20 cellular contexts compared by ENCODE assay signal in the genomic region with DNA sequence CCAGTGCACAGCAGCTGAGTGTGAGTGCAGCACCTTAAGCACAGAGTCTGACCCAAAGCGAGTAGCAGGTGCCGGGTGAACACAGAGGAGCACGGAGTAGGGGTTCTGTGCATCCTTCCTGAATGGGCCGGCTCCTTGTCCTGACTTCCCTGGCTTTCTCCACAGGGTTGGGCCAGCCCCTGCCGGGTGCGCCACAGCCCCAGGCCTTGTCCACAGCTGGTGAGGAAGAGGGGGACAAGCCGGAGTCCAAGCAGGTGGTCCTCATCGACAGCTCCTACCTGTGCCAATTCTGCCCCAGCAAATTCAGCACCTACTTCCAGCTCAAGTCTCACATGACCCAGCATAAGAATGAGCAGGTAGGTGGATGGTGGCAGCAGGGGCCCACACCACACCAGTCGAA. TPM values are rescaled to one million over a fixed set of nuclear protein-coding genes. Genes with fewer than 3 reads are reported as not detected.
DNase-seq lines count a peak whose midpoint lies in the region; ATAC-seq, FAIRE-seq and TF ChIP-seq lines count a peak whose summit lies in the region.
"Had no signal": no experiment of that assay in that cellular context is flagged by ENCODE, and none has a peak within 500 bp of the region (broad histone marks: within the 10 kb centered on the region; RNA-seq: fewer than 3 reads in every experiment).

No MANE protein-coding gene starts in this region.

- FAIRE-seq in HepG2 (lab: Jason Lieb, UNC): no peak
- FAIRE-seq: A549, D721Med, G401.6, GM12891 had no signal

- ATAC-seq in HepG2 (peak; percentile 32; the same call in 2 of the 3 replicates), right lobe of liver (no peak)
- no peak for ATAC-seq in stimulated activated naive CD8-positive, alpha-beta T cell treated with anti-CD3 and anti-CD28 coated beads, Interleukin-15, amount 100 ng/mL, for 72 hours
- ATAC-seq: A549; CD8-positive, alpha-beta T cell had no signal

- POLR2A ChIA-PET in HepG2 (lab: Yijun Ruan, JAX): no interaction called here

- TF ChIP-seq CTCF in HepG2 (CRISPR knock-in tag; IDR thresholded peaks at IDR 0.05): no peak
- TF ChIP-seq CTCF in right lobe of liver (IDR thresholded peaks at IDR 0.05): no peak

- no peak overlapping the region for H3K9ac ChIP-seq in HepG2 (ENCODE audit: insufficient read depth, low read depth, low read length)
- H3K9ac ChIP-seq: BLaER1 treated with 17β-estradiol and CSF1 and Interleukin-3, amounts not matched to agents 10 nM and 100 nM had no signal

- no peaks in the 10 kb centered on the region for H3K27me3 ChIP-seq in HepG2 (ENCODE audit: control insufficient read depth in 1 of 2, insufficient read depth in 2 of 2, low read length in 2 of 2)
- no peaks in the 10 kb centered on the region for H3K27me3 ChIP-seq in right lobe of liver
- H3K27me3 ChIP-seq: BLaER1 treated with 17β-estradiol and CSF1 and Interleukin-3, amounts not matched to agents 10 nM and 100 nM had no signal

- no peak overlapping the region for H3K4me3 Mint-ChIP-seq in stimulated activated naive CD8-positive, alpha-beta T cell treated with anti-CD3 and anti-CD28 coated beads, Interleukin-15, Interleukin-2, amounts not matched to agents 100 ng/mL and 50 ng/mL, for 24 hours
- no peak overlapping the region for H3K4me3 Mint-ChIP-seq in stimulated activated naive CD8-positive, alpha-beta T cell treated with anti-CD3 and anti-CD28 coated beads, Interleukin-15, amount 100 ng/mL, for 72 hours
- H3K4me3 Mint-ChIP-seq: B cell; CD4-positive, alpha-beta T cell; CD8-positive, alpha-beta T cell had no signal

- peaks cover 33% of the 10 kb centered on the region for H3K36me3 Mint-ChIP-seq in stimulated activated naive CD8-positive, alpha-beta T cell treated with anti-CD3 and anti-CD28 coated beads, Interleukin-15, Interleukin-2, amounts not matched to agents 100 ng/mL and 50 ng/mL, for 24 hours (ENCODE audit: low read depth)

- H3K4me1 ChIP-seq in HepG2 (ENCODE audit: insufficient read depth, low read length): no peaks in the 10 kb centered on the region
- no peaks in the 10 kb centered on the region for H3K4me1 ChIP-seq in right lobe of liver
- H3K4me1 ChIP-seq: A549; BLaER1 treated with 17β-estradiol and CSF1 and Interleukin-3, amounts not matched to agents 10 nM and 100 nM; Caco-2 had no signal

- H3K27ac Mint-ChIP-seq in stimulated activated naive CD8-positive, alpha-beta T cell treated with anti-CD3 and anti-CD28 coated beads, Interleukin-15, Interleukin-2, amounts not matched to agents 100 ng/mL and 50 ng/mL, for 24 hours: peak overlapping the region; percentile 26
- no peak overlapping the region for H3K27ac Mint-ChIP-seq in stimulated activated naive CD8-positive, alpha-beta T cell treated with anti-CD3 and anti-CD28 coated beads, Interleukin-15, amount 100 ng/mL, for 72 hours
- H3K27ac Mint-ChIP-seq: B cell; CD4-positive, alpha-beta T cell; CD8-positive, alpha-beta T cell had no signal

- TF ChIP-seq EP300 in HepG2 (IDR thresholded peaks at IDR 0.05; ENCODE audit: low read depth in 2 of 2, low read length in 2 of 2): no peak
- no peak for TF ChIP-seq EP300 in HepG2 (CRISPR knock-in tag; IDR thresholded peaks at IDR 0.05; ENCODE audit: borderline replicate concordance)

- no peak overlapping the region for H3K27ac ChIP-seq in HepG2 (ENCODE audit: extremely low read length, insufficient read depth, low read length)
- no peak overlapping the region for H3K27ac ChIP-seq in right lobe of liver
- H3K27ac ChIP-seq: 22Rv1; A549; BLaER1 treated with 17β-estradiol and CSF1 and Interleukin-3, amounts not matched to agents 10 nM and 100 nM; C4-2B had no signal

- H2AFZ ChIP-seq in HepG2 (ENCODE audit: low read length): no peak overlapping the region

- H3K9me3 ChIP-seq in HepG2 (ENCODE audit: low read length) (no peaks in the 10 kb centered on the region), right lobe of liver (no peaks in the 10 kb centered on the region)
- H3K9me3 ChIP-seq: A549; BLaER1 treated with 17β-estradiol and CSF1 and Interleukin-3, amounts not matched to agents 10 nM and 100 nM had no signal

- no peak for DNase-seq in HepG2 (ENCODE audit: low spot score)
- no peak for DNase-seq in right lobe of liver
- DNase-seq in stimulated activated naive CD8-positive, alpha-beta T cell treated with anti-CD3 and anti-CD28 coated beads, Interleukin-15, amount 100 ng/mL, for 72 hours: no peak
- DNase-seq in GM19238 (ENCODE audit: insufficient read length, low spot score): no peak
- DNase-seq: AML-193; Caco-2; Calu3; CD4-positive, alpha-beta T cell; CD8-positive, alpha-beta T cell; DMS79 treated with DMSO at 0.1 percent for 48 hours; GF-D8 had no signal

- in situ Hi-C loops in HepG2 (cut with HindIII; ENCODE audit: extremely low pct_ligation_motif_present, low pct_unique_long_range_greater_than_20kb): no loop called here

- 0 out of 5 replicates have a peak, but pooled peaks cover 0 to 3% of the 10 kb centered on the region in 2 experiments for H3K36me3 ChIP-seq in HepG2 (replicated peaks in 1 of 2; ENCODE audit: control insufficient read depth in 1 of 2, insufficient read depth in 2 of 2, low read length in 2 of 2)
- H3K36me3 ChIP-seq in right lobe of liver: no peaks in the 10 kb centered on the region

- intact Hi-C loops in HepG2 (cut with micrococcal nuclease; ENCODE audit: unreplicated experiment) (no loop called here), right lobe of liver (cut with DNase I) (no loop called here)

- CTCF ChIA-PET in HepG2 (lab: Yijun Ruan, JAX; ENCODE audit: low intra/inter-chr PET ratio, low total read pairs): no interaction called here

- TF ChIP-seq POLR2A in HepG2 (IDR thresholded peaks at IDR 0.05; ENCODE audit: insufficient read depth in 1 of 2, low read depth in 2 of 2, low read length in 2 of 2) (no peak), right lobe of liver (IDR thresholded peaks at IDR 0.05) (no peak)

- no TSS peak for BruUV-seq in HepG2 (replicated peaks; lab: Mats Ljungman, UMichigan)

- H3K4me3 ChIP-seq in HepG2 (replicated peaks in 1 of 3; ENCODE audit: insufficient read depth in 1 of 3, low read depth in 2 of 3, low read length in 3 of 3) (no peak overlapping the region), right lobe of liver (no peak overlapping the region)
- H3K4me3 ChIP-seq: A549; BLaER1 treated with 17β-estradiol and CSF1 and Interleukin-3, amounts not matched to agents 10 nM and 100 nM had no signal

- no peak overlapping the region for H3K4me2 ChIP-seq in HepG2 (ENCODE audit: low read depth, low read length)
- H3K4me2 ChIP-seq: A549; BLaER1 treated with 17β-estradiol and CSF1 and Interleukin-3, amounts not matched to agents 10 nM and 100 nM had no signal

- no peak for TF ChIP-seq RAD21 in HepG2 (CRISPR knock-in tag; IDR thresholded peaks at IDR 0.05)

- H3K79me2 ChIP-seq in HepG2 (ENCODE audit: insufficient read depth, low read length): no peaks in the 10 kb centered on the region

- no peaks in the 10 kb centered on the region for H4K20me1 ChIP-seq in HepG2 (ENCODE audit: insufficient read depth, low read length)

- no peaks in the 10 kb centered on the region for H3K9me3 Mint-ChIP-seq in stimulated activated naive CD8-positive, alpha-beta T cell treated with anti-CD3 and anti-CD28 coated beads, Interleukin-15, Interleukin-2, amounts not matched to agents 100 ng/mL and 50 ng/mL, for 24 hours
- H3K9me3 Mint-ChIP-seq in stimulated activated naive CD8-positive, alpha-beta T cell treated with anti-CD3 and anti-CD28 coated beads, Interleukin-15, amount 100 ng/mL, for 72 hours: no peaks in the 10 kb centered on the region
- H3K9me3 Mint-ChIP-seq: CD4-positive, alpha-beta T cell; CD8-positive, alpha-beta T cell had no signal

- H3K27me3 Mint-ChIP-seq in stimulated activated naive CD8-positive, alpha-beta T cell treated with anti-CD3 and anti-CD28 coated beads, Interleukin-15, Interleukin-2, amounts not matched to agents 100 ng/mL and 50 ng/mL, for 24 hours: no peaks in the 10 kb centered on the region
- H3K27me3 Mint-ChIP-seq in stimulated activated naive CD8-positive, alpha-beta T cell treated with anti-CD3 and anti-CD28 coated beads, Interleukin-15, amount 100 ng/mL, for 72 hours: no peaks in the 10 kb centered on the region
- H3K27me3 Mint-ChIP-seq: B cell; CD4-positive, alpha-beta T cell had no signal

- 94% methylated on average over 7 of the region's 9 CpGs for WGBS in HepG2 (ENCODE audit: low lambda C conversion rate)
- WGBS in right lobe of liver (ENCODE audit: insufficient coverage, low coverage, low lambda C conversion rate, missing lambda C conversion rate): 90% methylated on average over 2 of the region's 9 CpGs

- no peaks in the 10 kb centered on the region for H3K4me1 Mint-ChIP-seq in stimulated activated naive CD8-positive, alpha-beta T cell treated with anti-CD3 and anti-CD28 coated beads, Interleukin-15, Interleukin-2, amounts not matched to agents 100 ng/mL and 50 ng/mL, for 24 hours (ENCODE audit: low read depth)
- H3K4me1 Mint-ChIP-seq in stimulated activated naive CD8-positive, alpha-beta T cell treated with anti-CD3 and anti-CD28 coated beads, Interleukin-15, amount 100 ng/mL, for 72 hours: no peaks in the 10 kb centered on the region

RNA-seq across cellular contexts. Expression of a gene that starts 34.9 kb away (rescaled TPM):
- total RNA-seq in HepG2 (2016; rRNA removed; fragmentation: Illumina TruSeq; extraction: Trizol) (0.97 and 1.1 TPM in 2 replicates), right lobe of liver (1 to 10 TPM in 5 of 6 experiments, under 1 TPM in 1; 0.99 to 2.0 (median 1.6) TPM)
- 0.26 and 0.40 TPM in 2 replicates for total RNA-seq in HepG2 (2016; cell fraction: cytosol; rRNA removed; fragmentation: Illumina TruSeq; extraction: Trizol; ENCODE audit: low read depth)
- total RNA-seq in HepG2 (2016; cell fraction: insoluble cytoplasmic fraction; rRNA removed; fragmentation: Illumina TruSeq; extraction: Trizol): 0.85 and 1.00 TPM in 2 replicates
- 0.43 and 0.59 TPM in 2 replicates for total RNA-seq in HepG2 (2016; cell fraction: membrane; rRNA removed; fragmentation: Illumina TruSeq; extraction: Trizol)
- total RNA-seq in HepG2 (2016; cell fraction: nucleus; rRNA removed; fragmentation: Illumina TruSeq; extraction: Trizol): 1.3 and 1.4 TPM in 2 replicates
- 2.2 TPM in 2 replicates for polyA plus RNA-seq in HepG2 (2011; rRNA removed)
- polyA plus RNA-seq in HepG2 (2011; cell fraction: cytosol; rRNA removed): 0.87 and 0.94 TPM in 2 replicates
- polyA plus RNA-seq in HepG2 (2011; cell fraction: nucleus; rRNA removed): 5.0 and 6.3 TPM in 2 replicates
- polyA plus RNA-seq in HepG2 (2012): 0.99 and 1.6 TPM in 2 replicates
- polyA plus RNA-seq in HepG2 (2016; cell fraction: cytosol; fragmentation: Illumina TruSeq; extraction: Trizol; ENCODE audit: low read depth): 0.21 and 0.25 TPM in 2 replicates
- 1.0 and 1.3 TPM in 2 replicates for polyA plus RNA-seq in HepG2 (2016; cell fraction: insoluble cytoplasmic fraction; fragmentation: Illumina TruSeq; extraction: Trizol; ENCODE audit: low read depth)
- polyA plus RNA-seq in HepG2 (2016; cell fraction: membrane; fragmentation: Illumina TruSeq; extraction: Trizol; ENCODE audit: low read depth): 0.33 and 0.47 TPM in 2 replicates
- 4.5 and 5.6 TPM in 2 replicates for polyA plus RNA-seq in HepG2 (2016; cell fraction: nucleus; fragmentation: Illumina TruSeq; extraction: Trizol; ENCODE audit: insufficient read depth, low read depth)
- 3.5 and 6.0 TPM in 2 replicates for polyA minus RNA-seq in HepG2 (2011; rRNA and poly(A)+ RNA removed; ENCODE audit: low replicate concordance)
- polyA minus RNA-seq in HepG2 (2011; cell fraction: cytosol; rRNA and poly(A)+ RNA removed): 0.88 and 1.3 TPM in 2 replicates
- polyA minus RNA-seq in HepG2 (2011; cell fraction: nucleus; rRNA and poly(A)+ RNA removed): 2.2 and 2.3 TPM in 2 replicates

RNA-seq across cellular contexts. Expression of a gene that starts 44.5 kb away (rescaled TPM):
- 40.1 and 55.7 TPM in 2 replicates for total RNA-seq in HepG2 (2016; rRNA removed; fragmentation: Illumina TruSeq; extraction: Trizol)
- 21.5 and 22.5 TPM in 2 replicates for total RNA-seq in HepG2 (2016; cell fraction: cytosol; rRNA removed; fragmentation: Illumina TruSeq; extraction: Trizol; ENCODE audit: low read depth)
- 38.1 and 49.5 TPM in 2 replicates for total RNA-seq in HepG2 (2016; cell fraction: insoluble cytoplasmic fraction; rRNA removed; fragmentation: Illumina TruSeq; extraction: Trizol)
- total RNA-seq in HepG2 (2016; cell fraction: membrane; rRNA removed; fragmentation: Illumina TruSeq; extraction: Trizol): 48.4 and 51.3 TPM in 2 replicates
- total RNA-seq in HepG2 (2016; cell fraction: nucleus; rRNA removed; fragmentation: Illumina TruSeq; extraction: Trizol): 20.3 and 20.7 TPM in 2 replicates
- 45.6 and 53.3 TPM in 2 replicates for polyA plus RNA-seq in HepG2 (2011; rRNA removed)
- polyA plus RNA-seq in HepG2 (2011; cell fraction: cytosol; rRNA removed): 41.0 and 57.4 TPM in 2 replicates
- 16.8 and 22.7 TPM in 2 replicates for polyA plus RNA-seq in HepG2 (2011; cell fraction: nucleus; rRNA removed)
- 89.7 and 106 TPM in 2 replicates for polyA plus RNA-seq in HepG2 (2012)
- 70.9 and 93.4 TPM in 2 replicates for polyA plus RNA-seq in HepG2 (2016; cell fraction: cytosol; fragmentation: Illumina TruSeq; extraction: Trizol; ENCODE audit: low read depth)
- 148 and 160 TPM in 2 replicates for polyA plus RNA-seq in HepG2 (2016; cell fraction: insoluble cytoplasmic fraction; fragmentation: Illumina TruSeq; extraction: Trizol; ENCODE audit: low read depth)
- 107 and 129 TPM in 2 replicates for polyA plus RNA-seq in HepG2 (2016; cell fraction: membrane; fragmentation: Illumina TruSeq; extraction: Trizol; ENCODE audit: low read depth)
- 88.7 and 93.2 TPM in 2 replicates for polyA plus RNA-seq in HepG2 (2016; cell fraction: nucleus; fragmentation: Illumina TruSeq; extraction: Trizol; ENCODE audit: insufficient read depth, low read depth)
- polyA minus RNA-seq in HepG2 (2011; rRNA and poly(A)+ RNA removed; ENCODE audit: low replicate concordance): 12.1 and 18.5 TPM in 2 replicates
- polyA minus RNA-seq in HepG2 (2011; cell fraction: cytosol; rRNA and poly(A)+ RNA removed): 23.5 and 28.2 TPM in 2 replicates
- 9.5 and 11.8 TPM in 2 replicates for polyA minus RNA-seq in HepG2 (2011; cell fraction: nucleus; rRNA and poly(A)+ RNA removed)
- total RNA-seq in right lobe of liver: 10 to 100 TPM; 21.0 to 40.8 (median 28.3) TPM

RNA-seq across cellular contexts. Expression of a gene that starts 46.6 kb away (rescaled TPM):
- total RNA-seq in HepG2 (2016; rRNA removed; fragmentation: Illumina TruSeq; extraction: Trizol) (not detected in 2 replicates), right lobe of liver (10 to 100 TPM in 4 of 6 experiments, 1 to 10 TPM in 2; 5.5 to 17.8 (median 12.9) TPM)
- not detected in 2 replicates for total RNA-seq in HepG2 (2016; cell fraction: cytosol; rRNA removed; fragmentation: Illumina TruSeq; extraction: Trizol; ENCODE audit: low read depth)
- total RNA-seq in HepG2 (2016; cell fraction: insoluble cytoplasmic fraction; rRNA removed; fragmentation: Illumina TruSeq; extraction: Trizol): not detected in 2 replicates
- not detected in 2 replicates for total RNA-seq in HepG2 (2016; cell fraction: membrane; rRNA removed; fragmentation: Illumina TruSeq; extraction: Trizol)
- not detected in 2 replicates for total RNA-seq in HepG2 (2016; cell fraction: nucleus; rRNA removed; fragmentation: Illumina TruSeq; extraction: Trizol)
- not detected in 2 replicates for polyA plus RNA-seq in HepG2 (2011; rRNA removed)
- 0.01 TPM in 1 of 2 replicates, not detected in the other for polyA plus RNA-seq in HepG2 (2011; cell fraction: cytosol; rRNA removed)
- not detected in 2 replicates for polyA plus RNA-seq in HepG2 (2011; cell fraction: nucleus; rRNA removed)
- polyA plus RNA-seq in HepG2 (2012): 0.07 TPM in 1 of 2 replicates, not detected in the other
- polyA plus RNA-seq in HepG2 (2016; cell fraction: cytosol; fragmentation: Illumina TruSeq; extraction: Trizol; ENCODE audit: low read depth): not detected in 2 replicates
- polyA plus RNA-seq in HepG2 (2016; cell fraction: insoluble cytoplasmic fraction; fragmentation: Illumina TruSeq; extraction: Trizol; ENCODE audit: low read depth): not detected in 2 replicates
- polyA plus RNA-seq in HepG2 (2016; cell fraction: membrane; fragmentation: Illumina TruSeq; extraction: Trizol; ENCODE audit: low read depth): not detected in 2 replicates
- polyA plus RNA-seq in HepG2 (2016; cell fraction: nucleus; fragmentation: Illumina TruSeq; extraction: Trizol; ENCODE audit: insufficient read depth, low read depth): not detected in 2 replicates
- polyA minus RNA-seq in HepG2 (2011; rRNA and poly(A)+ RNA removed; ENCODE audit: low replicate concordance): 0.20 and 11.4 TPM in 2 replicates
- polyA minus RNA-seq in HepG2 (2011; cell fraction: cytosol; rRNA and poly(A)+ RNA removed): not detected in 2 replicates
- polyA minus RNA-seq in HepG2 (2011; cell fraction: nucleus; rRNA and poly(A)+ RNA removed): not detected in 2 replicates

Comparison
In these comparisons a context has a peak if more than half of its experiments do, and no peak if none do; other contexts are left out.
1. RNA of a gene that starts 46.6 kb away (total RNA-seq): 5.5 to 17.8 TPM in right lobe of liver; not detected in HepG2; every median in the first group is over 4 times any median in the second.